In the genomic region with DNA sequence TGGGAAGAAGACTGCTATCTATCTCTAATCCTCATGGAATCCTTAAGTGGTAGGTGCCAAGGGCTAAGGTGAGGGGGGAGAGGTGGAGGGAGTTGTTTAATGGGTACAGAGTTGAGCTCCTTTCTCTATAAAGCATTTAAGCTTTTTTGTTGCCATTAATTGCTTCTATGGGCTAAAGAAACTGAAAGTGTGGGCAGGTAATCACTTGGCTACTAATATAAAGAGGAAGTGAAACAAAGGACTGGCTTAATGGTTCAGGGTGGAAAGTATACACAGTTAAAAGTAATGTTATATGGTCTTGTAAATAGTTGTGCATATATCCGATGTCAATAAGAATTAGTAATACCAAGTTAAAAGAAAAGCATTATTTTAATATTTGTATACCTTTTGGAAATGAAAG, we compare ENCODE assay signal across 1 cellular context.
TF ChIP-seq lines count a peak whose summit lies in the region.

No MANE protein-coding gene starts in this region.

TF ChIP-seq in GM12878, 131 proteins besides CTCF, POLR2A, EP300 and RAD21 (continued from another document):
- TF ChIP-seq, protein P1, sequence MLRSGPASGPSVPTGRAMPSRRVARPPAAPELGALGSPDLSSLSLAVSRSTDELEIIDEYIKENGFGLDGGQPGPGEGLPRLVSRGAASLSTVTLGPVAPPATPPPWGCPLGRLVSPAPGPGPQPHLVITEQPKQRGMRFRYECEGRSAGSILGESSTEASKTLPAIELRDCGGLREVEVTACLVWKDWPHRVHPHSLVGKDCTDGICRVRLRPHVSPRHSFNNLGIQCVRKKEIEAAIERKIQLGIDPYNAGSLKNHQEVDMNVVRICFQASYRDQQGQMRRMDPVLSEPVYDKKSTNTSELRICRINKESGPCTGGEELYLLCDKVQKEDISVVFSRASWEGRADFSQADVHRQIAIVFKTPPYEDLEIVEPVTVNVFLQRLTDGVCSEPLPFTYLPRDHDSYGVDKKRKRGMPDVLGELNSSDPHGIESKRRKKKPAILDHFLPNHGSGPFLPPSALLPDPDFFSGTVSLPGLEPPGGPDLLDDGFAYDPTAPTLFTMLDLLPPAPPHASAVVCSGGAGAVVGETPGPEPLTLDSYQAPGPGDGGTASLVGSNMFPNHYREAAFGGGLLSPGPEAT (IDR thresholded peaks at IDR 0.05; ENCODE audit: low read depth), result peak; percentile 45; the same call in 1 of the 2 replicates
- no peak for TF ChIP-seq MEF2B (IDR thresholded peaks at IDR 0.05; ENCODE audit: partially characterized antibody, poor library complexity, severe bottlenecking)
